ENCODE assay signal across 25 cellular contexts in the genomic region with DNA sequence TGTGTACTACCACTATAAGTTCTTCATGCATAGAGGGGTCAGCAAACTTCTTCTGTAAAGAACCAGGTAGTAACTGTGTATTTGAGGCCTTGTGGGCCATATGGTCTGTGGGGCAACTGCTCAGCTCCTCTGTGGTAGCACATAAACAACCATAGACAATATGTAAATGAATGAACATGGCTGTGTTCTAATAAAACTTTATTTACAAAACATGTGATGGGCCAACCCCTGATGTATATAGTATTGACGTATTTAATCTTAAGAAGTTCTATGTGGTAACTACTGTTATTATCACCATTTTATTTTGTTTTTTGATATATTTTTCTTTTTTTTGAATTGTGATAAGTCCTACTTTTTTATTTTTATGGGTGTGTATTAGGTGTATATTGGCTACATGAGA.
"Had no signal": no experiment of that assay in that cellular context is flagged by ENCODE, and none has a peak within 500 bp of the region (broad histone marks: within the 10 kb centered on the region; RNA-seq: fewer than 3 reads in every experiment).

No MANE protein-coding gene starts in this region.

- H3K9me3 Mint-ChIP-seq: activated T-helper 2 cell treated with anti-CD3 and anti-CD28 coated beads, Interferon-gamma antibody, Interleukin-2, Interleukin-4, amounts not matched to agents 10 μg/mL and 5 μg/mL and 100 μg/mL, durations not matched to agents 14 hours and 24 hours and 36 hours had no signal

- H3K27ac ChIP-seq: colonic mucosa had no signal

- H3K4me3 Mint-ChIP-seq: activated CD8-positive, alpha-beta memory T cell treated with anti-CD3 and anti-CD28 coated beads, Interleukin-2, amount 10 ng/mL, durations not matched to agents 7 days and 5 days had no signal

- H3K9me3 ChIP-seq: colonic mucosa, MG63 had no signal

- DNase-seq: activated CD4-positive, alpha-beta T cell treated with anti-CD3 and anti-CD28 coated beads for 4 hours; activated CD4-positive, alpha-beta T cell treated with anti-CD3 and anti-CD28 coated beads, Interleukin-2, amount 50 U/mL, for 4 hours; activated CD8-positive, alpha-beta memory T cell treated with anti-CD3 and anti-CD28 coated beads, Interleukin-2, amount 10 ng/mL, durations not matched to agents 7 days and 5 days; activated gamma-delta T cell treated with Interleukin-2 at 50 U/mL for 16 hours; activated naive CD4-positive, alpha-beta T cell treated with anti-CD3 and anti-CD28 coated beads, Interleukin-2, amount 50 U/mL, for 16 hours; activated T-cell treated with anti-CD3 and anti-CD28 coated beads, Interleukin-2, amount 50 U/mL, for 48 hours; amygdala; colonic mucosa; MG63; MV-4-11; NCI-H1092 treated with DMSO at 0.1 percent for 48 hours; NCI-H1417 treated with DMSO at 0.1 percent for 48 hours; NCI-H187; NCI-H2081; NCI-H510A treated with DMSO at 0.1 percent for 48 hours; NCI-H69; PC-3; SHP77 treated with DMSO at 0.1 percent for 48 hours; T-helper 2 cell; T1000; WERI-Rb-1 had no signal

- FAIRE-seq: astrocyte, RCC 7860 had no signal

- ATAC-seq: activated CD4-positive, CD25-positive, alpha-beta regulatory T cell treated with anti-CD3 and anti-CD28 coated beads, Interleukin-2, amount 50 U/mL, for 24 hours; activated CD8-positive, alpha-beta memory T cell treated with anti-CD3 and anti-CD28 coated beads, Interleukin-2, amount 10 ng/mL, durations not matched to agents 7 days and 5 days; PC-3 had no signal

- H3K27me3 ChIP-seq: colonic mucosa, MG63 had no signal

- H3K4me3 ChIP-seq: colonic mucosa, MG63 had no signal

- H3K27me3 Mint-ChIP-seq: activated CD8-positive, alpha-beta memory T cell treated with anti-CD3 and anti-CD28 coated beads, Interleukin-2, amount 10 ng/mL, durations not matched to agents 7 days and 5 days had no signal

- H3K36me3 ChIP-seq: colonic mucosa, MG63 had no signal

- H3K27ac Mint-ChIP-seq: activated CD8-positive, alpha-beta memory T cell treated with anti-CD3 and anti-CD28 coated beads, Interleukin-2, amount 10 ng/mL, durations not matched to agents 7 days and 5 days; activated T-helper 2 cell treated with anti-CD3 and anti-CD28 coated beads, Interferon-gamma antibody, Interleukin-2, Interleukin-4, amounts not matched to agents 10 μg/mL and 5 μg/mL and 100 μg/mL, durations not matched to agents 14 hours and 24 hours and 36 hours had no signal
